Comparison of ENCODE assay signal across 11 cellular contexts in the genomic region with DNA sequence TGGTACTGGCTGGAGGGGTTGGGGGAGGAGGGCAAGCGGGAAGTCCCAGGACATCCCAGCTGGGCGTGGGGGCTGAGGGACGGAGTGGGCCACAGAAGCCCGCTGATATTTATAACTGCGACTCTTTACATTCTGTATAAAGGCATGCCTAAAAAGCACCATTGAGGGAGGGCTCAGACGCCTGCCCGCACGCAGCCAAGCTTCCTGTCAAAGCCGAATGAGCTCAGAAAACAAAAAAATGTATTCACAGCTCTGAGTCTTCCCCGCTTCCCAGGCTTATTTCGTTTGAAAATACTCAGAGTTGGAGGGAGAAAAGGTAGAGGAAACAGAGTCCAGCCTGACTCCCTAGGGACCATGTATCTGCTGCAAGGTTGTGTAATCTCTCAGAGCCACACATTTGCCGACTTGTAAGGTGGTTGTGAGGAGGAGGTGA.
DNase-seq lines count a peak whose midpoint lies in the region; ATAC-seq and TF ChIP-seq lines count a peak whose summit lies in the region.
"Had no signal": no experiment of that assay in that cellular context is flagged by ENCODE, and none has a peak within 500 bp of the region (broad histone marks: within the 10 kb centered on the region; RNA-seq: fewer than 3 reads in every experiment).

No MANE protein-coding gene starts in this region.

- no peaks in the 10 kb centered on the region for H3K9me3 Mint-ChIP-seq in CD8-positive, alpha-beta T cell
- H3K9me3 Mint-ChIP-seq in endodermal cell, result no peaks in the 10 kb centered on the region
- no peaks in the 10 kb centered on the region for H3K9me3 Mint-ChIP-seq in osteocyte (ENCODE audit: unreplicated experiment)

- peak in 1 of 7 experiments; percentile 13 for DNase-seq in CD8-positive, alpha-beta T cell
- DNase-seq in HL-60 (ENCODE audit: low read depth in 1 of 2, low spot score in 1 of 2) (peak in 1 of 2 experiments; percentile 51), endodermal cell (peak; percentile 40), osteocyte (ENCODE audit: extremely low spot score, unreplicated experiment) (no peak), mucosa of gallbladder (ENCODE audit: low spot score) (no peak), SIG-M5 (lab: John Stamatoyannopoulos, UW) (no peak), HuH-7 (ENCODE audit: low spot score) (no peak)
- DNase-seq: activated CD8-positive, alpha-beta memory T cell treated with anti-CD3 and anti-CD28 coated beads, Interleukin-2, amount 50 U/mL, for 4 hours; islet precursor cell; NCI-H2227 treated with DMSO at 0.1 percent for 48 hours had no signal

- H3K27me3 Mint-ChIP-seq in CD8-positive, alpha-beta T cell (ENCODE audit: low read depth), result peaks cover 6% of the 10 kb centered on the region
- H3K27me3 Mint-ChIP-seq in endodermal cell (ENCODE audit: insufficient read depth) (peaks cover 2% of the 10 kb centered on the region), osteocyte (ENCODE audit: unreplicated experiment) (no peaks in the 10 kb centered on the region)

- no peak overlapping the region for H3K9ac ChIP-seq in endodermal cell (ENCODE audit: extremely low read depth, low read length, poor library complexity, severe bottlenecking)

- H3K4me1 Mint-ChIP-seq in CD8-positive, alpha-beta T cell (ENCODE audit: low read depth), result peaks cover 19% of the 10 kb centered on the region
- H3K4me1 Mint-ChIP-seq in endodermal cell (peaks cover 42% of the 10 kb centered on the region), osteocyte (ENCODE audit: unreplicated experiment) (peaks cover 76% of the 10 kb centered on the region)

- no peaks in the 10 kb centered on the region for H3K36me3 ChIP-seq in CD8-positive, alpha-beta T cell (ENCODE audit: insufficient read depth, low read length)
- H3K36me3 ChIP-seq in endodermal cell (ENCODE audit: control insufficient read depth, insufficient read depth, low read length), result no peaks in the 10 kb centered on the region

- peak; percentile 52 for ATAC-seq in CD8-positive, alpha-beta T cell
- no peak for ATAC-seq in HG03095 (IDR thresholded peaks at IDR 0.05; ENCODE audit: unreplicated experiment)

- H3K27ac Mint-ChIP-seq in CD8-positive, alpha-beta T cell, result no peak overlapping the region
- H3K27ac Mint-ChIP-seq in endodermal cell, result peak overlapping the region; percentile 40
- H3K27ac Mint-ChIP-seq in osteocyte (ENCODE audit: unreplicated experiment), result peak overlapping the region; percentile 62

- intact Hi-C loops in CD8-positive, alpha-beta T cell (cut with DNase I, micrococcal nuclease), result no loop called here

- H3K9me3 ChIP-seq in CD8-positive, alpha-beta T cell (ENCODE audit: low read length), result no peaks in the 10 kb centered on the region
- H3K9me3 ChIP-seq in endodermal cell (ENCODE audit: control insufficient read depth, low read length), result no peaks in the 10 kb centered on the region

- CTCF ChIA-PET in CD8-positive, alpha-beta T cell (lab: Charles Lee), result interaction anchor here (2.7 to 3.1 kb wide), 2 partner anchors 15 to 267 kb away, joined by 11 read pairs; no protein-coding TSS in a partner anchor

- H3K36me3 Mint-ChIP-seq in CD8-positive, alpha-beta T cell, result no peaks in the 10 kb centered on the region
- H3K36me3 Mint-ChIP-seq in endodermal cell (ENCODE audit: low read depth) (no peaks in the 10 kb centered on the region), osteocyte (ENCODE audit: unreplicated experiment) (no peaks in the 10 kb centered on the region)

- whole genome bisulfite sequencing in endodermal cell (ENCODE audit: insufficient coverage in 1 of 2, insufficient read length in 1 of 2), 2 experiments, result 80 to 81% methylated on average over 9 to 12 of the region's 12 CpGs

- H3K27ac ChIP-seq in CD8-positive, alpha-beta T cell (ENCODE audit: low read depth, low read length), result no peak overlapping the region
- H3K27ac ChIP-seq in HL-60 (replicated peaks), result peak overlapping the region; percentile 77
- H3K27ac ChIP-seq in endodermal cell (ENCODE audit: low read depth, low read length), result no peak overlapping the region

- H3K4me3 ChIP-seq in CD8-positive, alpha-beta T cell (ENCODE audit: low read depth, low read length), result peak overlapping the region; percentile 23
- H3K4me3 ChIP-seq in HL-60 (replicated peaks; ENCODE audit: insufficient read depth, low read length) (no peak overlapping the region), endodermal cell (ENCODE audit: low read length) (no peak overlapping the region)

- H3K4me3 Mint-ChIP-seq in CD8-positive, alpha-beta T cell, result peak overlapping the region; percentile 46
- H3K4me3 Mint-ChIP-seq in endodermal cell, result no peak overlapping the region
- no peak overlapping the region for H3K4me3 Mint-ChIP-seq in osteocyte (ENCODE audit: unreplicated experiment)

- TF ChIP-seq CTCF in CD8-positive, alpha-beta T cell (IDR thresholded peaks at IDR 0.05), result no peak
- TF ChIP-seq CTCF in HL-60 (IDR thresholded peaks at IDR 0.05; ENCODE audit: insufficient read depth, low read length), result no peak
- TF ChIP-seq CTCF in endodermal cell (conservative IDR thresholded peaks at IDR 0.05), result no peak
- no peak for TF ChIP-seq CTCF in osteocyte (IDR thresholded peaks at IDR 0.05)

- H3K27me3 ChIP-seq in CD8-positive, alpha-beta T cell (ENCODE audit: insufficient read depth, low read length), result no peaks in the 10 kb centered on the region
- H3K27me3 ChIP-seq in HL-60 (ENCODE audit: insufficient read depth, poor library complexity, severe bottlenecking), result no peaks in the 10 kb centered on the region
- no peaks in the 10 kb centered on the region for H3K27me3 ChIP-seq in endodermal cell (ENCODE audit: control insufficient read depth, insufficient read depth, low read length, poor library complexity, severe bottlenecking)

- POLR2A ChIA-PET in CD8-positive, alpha-beta T cell (lab: Charles Lee), result interaction anchor here (0.7 to 1.0 kb wide), 2 partner anchors 10 to 212 kb away, joined by 3 read pairs; no protein-coding TSS in a partner anchor

- H3K4me1 ChIP-seq in CD8-positive, alpha-beta T cell (ENCODE audit: insufficient read depth, low read length), result peaks cover 18% of the 10 kb centered on the region
- peaks cover 7% of the 10 kb centered on the region for H3K4me1 ChIP-seq in endodermal cell (ENCODE audit: control insufficient read depth, insufficient read depth, low read length)
